Comparison of ENCODE assay signal across 8 cellular contexts in the genomic region with DNA sequence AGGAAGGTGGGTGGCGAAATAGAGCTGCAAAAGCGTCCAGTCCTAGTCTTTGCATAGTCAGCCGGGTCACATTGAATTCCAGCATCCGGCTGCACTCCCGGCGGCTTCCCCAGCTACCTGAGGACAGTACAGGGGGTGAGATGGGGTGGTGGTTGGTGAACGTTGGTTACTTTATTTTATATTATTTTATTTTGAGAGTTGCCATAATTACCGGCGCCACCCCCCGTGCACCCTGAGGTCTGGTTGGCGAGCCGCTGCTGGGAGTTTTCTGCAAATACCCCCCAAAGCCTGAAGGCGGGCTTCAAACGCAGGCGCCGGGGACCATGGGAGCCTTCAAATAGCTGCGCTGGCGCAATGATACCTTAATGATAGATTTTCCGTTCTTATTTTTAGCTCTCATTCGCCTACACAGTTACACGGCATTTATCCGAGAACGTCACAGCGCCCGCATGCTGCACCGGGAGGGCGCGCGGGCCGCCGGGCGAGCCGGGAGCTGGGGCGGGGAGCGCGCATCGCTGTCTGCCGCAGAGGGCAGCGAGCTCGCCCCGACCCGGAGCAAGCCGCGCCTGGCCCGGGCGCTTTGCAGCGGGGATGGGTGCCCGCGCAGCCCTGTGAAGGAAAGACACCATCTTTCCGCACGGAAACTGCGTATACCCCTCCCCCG. TPM values are rescaled to one million over a fixed set of nuclear protein-coding genes. Genes with fewer than 3 reads are reported as not detected.
DNase-seq lines count a peak whose midpoint lies in the region; FAIRE-seq and TF ChIP-seq lines count a peak whose summit lies in the region.

No MANE protein-coding gene starts in this region.

- no peak for TF ChIP-seq POLR2A in GM12891 (IDR thresholded peaks at IDR 0.05; ENCODE audit: low read depth, low read length)
- TF ChIP-seq POLR2A in H54 (IDR thresholded peaks at IDR 0.05; ENCODE audit: low read depth, low read length) = no peak

- H3K4me3 ChIP-seq in epithelial cell of esophagus (ENCODE audit: low read length) (no peak overlapping the region), retinal pigment epithelial cell (ENCODE audit: low read length) (peak overlapping the region; percentile 28)

- FAIRE-seq in GM12891 (lab: Jason Lieb, UNC) (no peak), H54 (lab: Jason Lieb, UNC) (no peak)

- DNase-seq in GM12891 (ENCODE audit: insufficient read length, low spot score) (peak; percentile 35), NCI-H460 (ENCODE audit: extremely low read depth, low read depth) (peak; percentile 5), epithelial cell of esophagus (ENCODE audit: low read depth) (peak; percentile 16), retinal pigment epithelial cell (ENCODE audit: low read depth) (no peak), HCEC 1CT (no peak), HT-29 (ENCODE audit: low spot score) (no peak), H54 (ENCODE audit: insufficient read length, low spot score) (no peak)
- DNase-seq in effector CD8-positive, alpha-beta T cell (lab: John Stamatoyannopoulos, UW) = no peak

- TF ChIP-seq CTCF in epithelial cell of esophagus (IDR thresholded peaks at IDR 0.05; ENCODE audit: insufficient read depth, low read depth, low read length, missing control alignments) (no peak), retinal pigment epithelial cell (conservative IDR thresholded peaks at IDR 0.05; ENCODE audit: low read depth, low read length) (no peak)

TF ChIP-seq in GM12891, 5 proteins besides CTCF, POLR2A, EP300 and RAD21:
- TF ChIP-seq PAX5 (IDR thresholded peaks at IDR 0.05; ENCODE audit: insufficient read depth, low read length, severe bottlenecking) (no peak), POU2F2 (IDR thresholded peaks at IDR 0.05; ENCODE audit: low read depth, low read length) (no peak), TAF1 (IDR thresholded peaks at IDR 0.05; ENCODE audit: low read depth, low read length) (no peak), POLR2AphosphoS5 (IDR thresholded peaks at IDR 0.05; ENCODE audit: low read depth, low read length) (no peak), SPI1 (IDR thresholded peaks at IDR 0.05; ENCODE audit: low read depth, low read length) (no peak)
TF ChIP-seq in GM12891: peak in this region for 0.

RNA-seq across cellular contexts. Expression of gene RASGRF1, which starts 0.8 kb away (rescaled TPM):
- 3.0 TPM for polyA plus RNA-seq in GM12891 (2012; ENCODE audit: low read depth, missing spikeins)
- not detected in 2 replicates for total RNA-seq in NCI-H460 (2014; rRNA removed; shearing (Covaris generic))
- not detected in 2 replicates for polyA plus RNA-seq in NCI-H460 (2014; cell fraction: nucleus; rRNA removed)
- 2.5 and 4.2 TPM in 2 replicates for total RNA-seq in HT-29 (2014; rRNA removed; shearing (Covaris generic))

Comparison
In these comparisons a context has a peak if more than half of its experiments do, and no peak if none do; other contexts are left out.
1. DNase-seq: peak in GM12891 (single experiment), NCI-H460 (single experiment) and epithelial cell of esophagus (single experiment); none in retinal pigment epithelial cell (single experiment), effector CD8-positive, alpha-beta T cell (single experiment), HCEC 1CT (single experiment), HT-29 (single experiment) and H54 (single experiment).